8 cellular contexts compared by ENCODE assay signal in genomic region chr11:126317681-126318641, GRCh38. TPM values are rescaled to one million over a fixed set of nuclear protein-coding genes. Genes with fewer than 3 reads are reported as not detected.
DNase-seq lines count a peak whose midpoint lies in the region; ATAC-seq and TF ChIP-seq lines count a peak whose summit lies in the region.

No MANE protein-coding gene starts in this region.

- ATAC-seq in GM19043 (IDR thresholded peaks at IDR 0.05; ENCODE audit: low read depth, unreplicated experiment) (peak; percentile 26), HG03442 (IDR thresholded peaks at IDR 0.05; ENCODE audit: unreplicated experiment) (peak; percentile 56), gastroesophageal sphincter (peak; percentile 95)

- H3K27ac ChIP-seq in gastroesophageal sphincter: peak overlapping the region; percentile 62 to 85 (median 84)

- no peaks in the 10 kb centered on the region for H3K9me3 ChIP-seq in gastroesophageal sphincter

- no peaks in the 10 kb centered on the region for H3K27me3 Mint-ChIP-seq in activated CD4-positive, alpha-beta memory T cell treated with anti-CD3 and anti-CD28 coated beads, Interleukin-2, amount 10 ng/mL, durations not matched to agents 7 days and 5 days

- peaks cover 40% of the 10 kb centered on the region for H3K36me3 Mint-ChIP-seq in activated CD4-positive, alpha-beta memory T cell treated with anti-CD3 and anti-CD28 coated beads, Interleukin-2, amount 10 ng/mL, durations not matched to agents 7 days and 5 days (ENCODE audit: low read depth)

- WGBS in gastroesophageal sphincter (ENCODE audit: low coverage in 1 of 2), 2 donors: 19 to 20% methylated on average over 2 to 9 of the region's 17 CpGs

- peak in 1 of 4 experiments; percentile 13 for TF ChIP-seq CTCF in gastroesophageal sphincter (IDR thresholded peaks at IDR 0.05)

- TF ChIP-seq POLR2A in gastroesophageal sphincter (IDR thresholded peaks at IDR 0.05): no peak

- POLR2A ChIA-PET in activated CD4-positive, alpha-beta memory T cell treated with anti-CD3 and anti-CD28 coated beads, Interleukin-2, amount 10 ng/mL, durations not matched to agents 7 days and 5 days (lab: Charles Lee): interaction anchor here (0.8 to 2.8 kb wide), 12 partner anchors 13 to 431 kb away, joined by 3 to 23 read pairs (median 3); partner anchors contain the start of genes DCPS, FOXRED1, HYLS1 and SRPRA

- H3K27me3 ChIP-seq in gastroesophageal sphincter: no peaks in the 10 kb centered on the region

- peaks cover 0 to 11% of the 10 kb centered on the region in 2 donors for H3K36me3 ChIP-seq in gastroesophageal sphincter

- DNase-seq in Ammon's horn (ENCODE audit: low spot score): peak; percentile 69
- DNase-seq in activated CD4-positive, alpha-beta memory T cell treated with anti-CD3 and anti-CD28 coated beads, Interleukin-2, amount 10 ng/mL, durations not matched to agents 7 days and 5 days: no peak
- peak; percentile 52 for DNase-seq in renal cortical epithelial cell (ENCODE audit: low read depth)
- no peak for DNase-seq in HPDE6-E6E7 (ENCODE audit: extremely low spot score)
- no peak for DNase-seq in GM19240 (ENCODE audit: insufficient read length, low spot score)

- CTCF ChIA-PET in activated CD4-positive, alpha-beta memory T cell treated with anti-CD3 and anti-CD28 coated beads, Interleukin-2, amount 10 ng/mL, durations not matched to agents 7 days and 5 days (lab: Charles Lee): interaction anchor here (1.0 to 2.9 kb wide), 10 partner anchors 7 to 162 kb away, joined by 3 to 18 read pairs (median 5); partner anchors contain the start of gene DCPS

- H3K27ac Mint-ChIP-seq in activated CD4-positive, alpha-beta memory T cell treated with anti-CD3 and anti-CD28 coated beads, Interleukin-2, amount 10 ng/mL, durations not matched to agents 7 days and 5 days: peak overlapping the region; percentile 78

- H3K4me1 ChIP-seq in gastroesophageal sphincter: peaks cover 0 to 31% (median 5%) of the 10 kb centered on the region in 3 donors

- H3K9me3 Mint-ChIP-seq in activated CD4-positive, alpha-beta memory T cell treated with anti-CD3 and anti-CD28 coated beads, Interleukin-2, amount 10 ng/mL, durations not matched to agents 7 days and 5 days: no peaks in the 10 kb centered on the region

- TF ChIP-seq EP300 in gastroesophageal sphincter (IDR thresholded peaks at IDR 0.05): no peak

- peaks cover 34% of the 10 kb centered on the region for H3K4me1 Mint-ChIP-seq in activated CD4-positive, alpha-beta memory T cell treated with anti-CD3 and anti-CD28 coated beads, Interleukin-2, amount 10 ng/mL, durations not matched to agents 7 days and 5 days

- H3K4me3 Mint-ChIP-seq in activated CD4-positive, alpha-beta memory T cell treated with anti-CD3 and anti-CD28 coated beads, Interleukin-2, amount 10 ng/mL, durations not matched to agents 7 days and 5 days: no peak overlapping the region

- peak overlapping the region in 1 of 2 donors; percentile 24 for H3K4me3 ChIP-seq in gastroesophageal sphincter

RNA-seq across cellular contexts. Expression of gene DCPS, which starts 14.1 kb away (rescaled TPM):
- total RNA-seq in activated CD4-positive, alpha-beta memory T cell treated with anti-CD3 and anti-CD28 coated beads, Interleukin-2, amount 10 ng/mL, durations not matched to agents 7 days and 5 days: 10 to 100 TPM; 34.5 to 35.8 TPM
- total RNA-seq in gastroesophageal sphincter (10 to 100 TPM; 11.8 to 20.6 (median 15.9) TPM), renal cortical epithelial cell (9.2 and 9.4 TPM in 2 replicates)

RNA-seq across cellular contexts. Expression of gene TIRAP, which starts 35.1 kb away (rescaled TPM):
- 10 to 100 TPM; 14.2 to 17.0 TPM for total RNA-seq in activated CD4-positive, alpha-beta memory T cell treated with anti-CD3 and anti-CD28 coated beads, Interleukin-2, amount 10 ng/mL, durations not matched to agents 7 days and 5 days
- 10 to 100 TPM in 3 of 4 donors, 1 to 10 TPM in 1; 6.6 to 18.1 (median 13.5) TPM for total RNA-seq in gastroesophageal sphincter
- total RNA-seq in renal cortical epithelial cell: 1.4 and 5.1 TPM in 2 replicates

RNA-seq across cellular contexts. Expression of gene ST3GAL4, which starts 37.5 kb away (rescaled TPM):
- total RNA-seq in activated CD4-positive, alpha-beta memory T cell treated with anti-CD3 and anti-CD28 coated beads, Interleukin-2, amount 10 ng/mL, durations not matched to agents 7 days and 5 days: 1 to 10 TPM; 7.4 to 8.5 TPM
- total RNA-seq in gastroesophageal sphincter (10 to 100 TPM; 42.1 to 56.2 (median 47.2) TPM), renal cortical epithelial cell (13.9 and 17.8 TPM in 2 replicates)

RNA-seq across cellular contexts. Expression of gene FOXRED1, which starts 49.0 kb away (rescaled TPM):
- total RNA-seq in activated CD4-positive, alpha-beta memory T cell treated with anti-CD3 and anti-CD28 coated beads, Interleukin-2, amount 10 ng/mL, durations not matched to agents 7 days and 5 days: 10 to 100 TPM; 34.4 to 36.4 TPM
- 10 to 100 TPM in 3 of 4 donors, 1 to 10 TPM in 1; 9.9 to 17.4 (median 14.5) TPM for total RNA-seq in gastroesophageal sphincter
- total RNA-seq in renal cortical epithelial cell: 16.3 and 20.1 TPM in 2 replicates

RNA-seq across cellular contexts. Expression of gene SRPRA, which starts 49.3 kb away (rescaled TPM):
- total RNA-seq in activated CD4-positive, alpha-beta memory T cell treated with anti-CD3 and anti-CD28 coated beads, Interleukin-2, amount 10 ng/mL, durations not matched to agents 7 days and 5 days: 100 to 1,000 TPM; 121 to 125 TPM
- total RNA-seq in gastroesophageal sphincter (10 to 100 TPM; 84.1 to 87.1 (median 86.7) TPM), renal cortical epithelial cell (26.4 and 66.6 TPM in 2 replicates)

Comparison
In these comparisons a context has a peak if more than half of its experiments do, and no peak if none do; other contexts are left out.
1. DNase-seq: peak in Ammon's horn (single experiment) and renal cortical epithelial cell (single experiment); none in activated CD4-positive, alpha-beta memory T cell treated with anti-CD3 and anti-CD28 coated beads, Interleukin-2, amount 10 ng/mL, durations not matched to agents 7 days and 5 days (single experiment), HPDE6-E6E7 (single experiment) and GM19240 (single experiment).
2. ATAC-seq: peak in every context shown above with its lines; median percentile 95 in gastroesophageal sphincter; 56 in HG03442; 26 in GM19043.